In genomic region chr18:76824136-76824676, GRCh38 we compare ENCODE assay signal across 8 cellular contexts. TPM values are rescaled to one million over a fixed set of nuclear protein-coding genes. Genes with fewer than 3 reads are reported as not detected.
DNase-seq lines count a peak whose midpoint lies in the region; ATAC-seq and TF ChIP-seq lines count a peak whose summit lies in the region.

No MANE protein-coding gene starts in this region.

- CTCF ChIA-PET in CD4-positive, alpha-beta memory T cell (lab: Charles Lee; ENCODE audit: partially characterized antibody): interaction anchor here (0.6 to 9.7 kb wide), 2 partner anchors 22 to 31 kb away, joined by 3 to 89 read pairs; no protein-coding TSS in a partner anchor

- no peaks in the 10 kb centered on the region for H3K36me3 ChIP-seq in CD4-positive, alpha-beta memory T cell (ENCODE audit: insufficient read depth, low read length)

- DNase-seq in CD4-positive, alpha-beta memory T cell: no peak
- peak in 1 of 10 donors; percentile 23 for DNase-seq in dorsolateral prefrontal cortex
- peak; percentile 56 for DNase-seq in osteocyte (ENCODE audit: extremely low spot score, unreplicated experiment)
- no peak for DNase-seq in NCI-H524 (lab: John Stamatoyannopoulos, UW)
- DNase-seq in mucosa of gallbladder (ENCODE audit: low spot score): no peak

- intact Hi-C loops in CD4-positive, alpha-beta memory T cell (cut with micrococcal nuclease): loop anchor here (5.0 to 10.0 kb wide), 4 partner anchors 241 to 1609 kb away; partner anchors contain the start of gene TSHZ1
- intact Hi-C loops in dorsolateral prefrontal cortex (cut with DNase I): loop anchor here (5.0 kb wide), 2 partner anchors 158 to 233 kb away; no protein-coding TSS in a partner anchor

- H3K4me3 Mint-ChIP-seq in CD4-positive, alpha-beta memory T cell: peak overlapping the region; percentile 43 to 87 (median 66)
- H3K4me3 Mint-ChIP-seq in IgD-negative memory B cell (peak overlapping the region; percentile 80 to 94 (median 89)), osteocyte (ENCODE audit: unreplicated experiment) (peak overlapping the region; percentile 76)

- peaks cover 0 to 3% (median 0%) of the 10 kb centered on the region in 8 donors for H3K9me3 Mint-ChIP-seq in CD4-positive, alpha-beta memory T cell
- H3K9me3 Mint-ChIP-seq in IgD-negative memory B cell (no peaks in the 10 kb centered on the region), osteocyte (ENCODE audit: unreplicated experiment) (no peaks in the 10 kb centered on the region)

- POLR2A ChIA-PET in CD4-positive, alpha-beta memory T cell (lab: Charles Lee; ENCODE audit: partially characterized antibody): interaction anchor here (1.3 to 1.5 kb wide), 3 partner anchors 13 to 231 kb away, joined by 3 read pairs; no protein-coding TSS in a partner anchor

- peaks cover 0 to 18% of the 10 kb centered on the region in 2 donors for H3K36me3 Mint-ChIP-seq in CD4-positive, alpha-beta memory T cell
- H3K36me3 Mint-ChIP-seq in IgD-negative memory B cell: no peaks in the 10 kb centered on the region
- no peaks in the 10 kb centered on the region for H3K36me3 Mint-ChIP-seq in osteocyte (ENCODE audit: unreplicated experiment)

- H3K27ac Mint-ChIP-seq in CD4-positive, alpha-beta memory T cell: peak overlapping the region; percentile 36 to 96 (median 80)
- H3K27ac Mint-ChIP-seq in IgD-negative memory B cell (peak overlapping the region; percentile 94 to 98 (median 97)), osteocyte (ENCODE audit: unreplicated experiment) (peak overlapping the region; percentile 47)

- ATAC-seq in HG02763 (IDR thresholded peaks at IDR 0.05; ENCODE audit: unreplicated experiment) (no peak), HG03354 (IDR thresholded peaks at IDR 0.05; ENCODE audit: poor library complexity, severe bottlenecking, unreplicated experiment) (no peak)

- no peaks in the 10 kb centered on the region for H3K27me3 ChIP-seq in CD4-positive, alpha-beta memory T cell (ENCODE audit: insufficient read depth, low read length)
- no peaks in the 10 kb centered on the region for H3K27me3 ChIP-seq in dorsolateral prefrontal cortex

- H3K27me3 Mint-ChIP-seq in CD4-positive, alpha-beta memory T cell: no peaks in the 10 kb centered on the region
- no peaks in the 10 kb centered on the region for H3K27me3 Mint-ChIP-seq in IgD-negative memory B cell
- H3K27me3 Mint-ChIP-seq in osteocyte (ENCODE audit: unreplicated experiment): no peaks in the 10 kb centered on the region

- no peaks in the 10 kb centered on the region for H3K9me3 ChIP-seq in CD4-positive, alpha-beta memory T cell (ENCODE audit: control insufficient read depth in 1 of 2, low read length in 2 of 2)

- H3K27ac ChIP-seq in CD4-positive, alpha-beta memory T cell (ENCODE audit: low read depth, low read length): peak overlapping the region; percentile 12
- peak overlapping the region in 51 of 59 donors; percentile 0 to 98 (median 86) for H3K27ac ChIP-seq in dorsolateral prefrontal cortex

- peaks cover 31 to 62% (median 47%) of the 10 kb centered on the region in 4 donors for H3K4me1 Mint-ChIP-seq in CD4-positive, alpha-beta memory T cell
- peaks cover 27 to 52% (median 39%) of the 10 kb centered on the region in 3 donors for H3K4me1 Mint-ChIP-seq in IgD-negative memory B cell
- peaks cover 61% of the 10 kb centered on the region for H3K4me1 Mint-ChIP-seq in osteocyte (ENCODE audit: unreplicated experiment)

- no peak for TF ChIP-seq CTCF in dorsolateral prefrontal cortex (IDR thresholded peaks at IDR 0.05 in 54 of 56, conservative IDR thresholded peaks at IDR 0.05 in 2 of 56; ENCODE audit: low read depth in 1 of 56, partially characterized antibody in 56 of 56)
- no peak for TF ChIP-seq CTCF in osteocyte (IDR thresholded peaks at IDR 0.05)

- no peak overlapping the region for H3K4me3 ChIP-seq in CD4-positive, alpha-beta memory T cell (ENCODE audit: low read length in 2 of 2)
- H3K4me3 ChIP-seq in dorsolateral prefrontal cortex: peak overlapping the region in 38 of 59 donors; percentile 60 to 98 (median 76)

- H3K4me1 ChIP-seq in CD4-positive, alpha-beta memory T cell (ENCODE audit: insufficient read depth, low read length): peaks cover 47% of the 10 kb centered on the region

RNA-seq across cellular contexts. Expression of gene ZNF236, which starts 1.8 kb away (rescaled TPM):
- total RNA-seq in CD4-positive, alpha-beta memory T cell: 10 to 100 TPM; 28.3 to 29.1 TPM
- polyA plus RNA-seq in CD4-positive, alpha-beta memory T cell: 1 to 10 TPM; 2.0 to 9.2 TPM
- 10.8 TPM for polyA plus RNA-seq in IgD-negative memory B cell
- 10 to 100 TPM; 29.4 to 62.0 (median 40.2) TPM for total RNA-seq in dorsolateral prefrontal cortex
- total RNA-seq in osteocyte: 18.1 and 20.4 TPM in 2 replicates
- total RNA-seq in mucosa of gallbladder: 20.8 TPM

Comparison
In these comparisons a context has a peak if more than half of its experiments do, and no peak if none do; other contexts are left out.
1. H3K4me3 ChIP-seq: peak in dorsolateral prefrontal cortex (38 of 59); none in CD4-positive, alpha-beta memory T cell (0 of 2).
2. H3K27ac Mint-ChIP-seq: peak in every context shown above with its lines; median percentile 97 in IgD-negative memory B cell; 80 in CD4-positive, alpha-beta memory T cell; 47 in osteocyte.
3. Peak in every context shown above with its lines, with median percentiles within 50 percentile points of each other: H3K4me3 Mint-ChIP-seq.